ENCODE assay signal across 12 cellular contexts in genomic region chr7:977326-978048, GRCh38. TPM values are rescaled to one million over a fixed set of nuclear protein-coding genes. Genes with fewer than 3 reads are reported as not detected.
DNase-seq lines count a peak whose midpoint lies in the region; ATAC-seq, FAIRE-seq and TF ChIP-seq lines count a peak whose summit lies in the region.
"Had no signal": no experiment of that assay in that cellular context is flagged by ENCODE, and none has a peak within 500 bp of the region (broad histone marks: within the 10 kb centered on the region; RNA-seq: fewer than 3 reads in every experiment).

No MANE protein-coding gene starts in this region.

- H3K4me1 ChIP-seq in osteoblast (ENCODE audit: insufficient read depth, low read length): peaks cover 18% of the 10 kb centered on the region

- peaks cover 3 to 7% of the 10 kb centered on the region in 2 donors for H3K4me1 Mint-ChIP-seq in natural killer cell

- H3K79me2 ChIP-seq in osteoblast (ENCODE audit: insufficient read depth, low read length): peaks cover 26% of the 10 kb centered on the region

- H3K9me3 Mint-ChIP-seq in natural killer cell: no peaks in the 10 kb centered on the region

- peak overlapping the region; percentile 99 for H3K27ac ChIP-seq in temporal lobe (ENCODE audit: low read depth, low read length)
- no peak overlapping the region for H3K27ac ChIP-seq in osteoblast (ENCODE audit: low read depth, low read length)
- H3K27ac ChIP-seq: ascending aorta had no signal

- ATAC-seq in natural killer cell: no peak

- TF ChIP-seq CTCF in natural killer cell (IDR thresholded peaks at IDR 0.05): no peak
- no peak for TF ChIP-seq CTCF in osteoblast (IDR thresholded peaks at IDR 0.05; ENCODE audit: extremely low read depth, low read depth, low read length)

- H3K9me3 ChIP-seq in osteoblast (ENCODE audit: low read depth, low read length): no peaks in the 10 kb centered on the region
- H3K9me3 ChIP-seq: ascending aorta had no signal

- H4K20me1 ChIP-seq in osteoblast (ENCODE audit: insufficient read depth, low read length): peaks cover 27% of the 10 kb centered on the region

- no peak overlapping the region for H3K4me3 ChIP-seq in osteoblast (ENCODE audit: insufficient read depth, low read length)
- H3K4me3 ChIP-seq: ascending aorta had no signal

- no peak overlapping the region for H3K27ac Mint-ChIP-seq in natural killer cell

- FAIRE-seq in RCC 7860 (lab: Jason Lieb, UNC): no peak
- FAIRE-seq: A204.1, TTC549 had no signal

- intact Hi-C loops in natural killer cell (cut with micrococcal nuclease): no loop called here

- H3K36me3 ChIP-seq in osteoblast (ENCODE audit: insufficient read depth, low read length): peaks cover 10% of the 10 kb centered on the region

- H3K4me3 Mint-ChIP-seq in natural killer cell: no peak overlapping the region

- no peak overlapping the region for H2AFZ ChIP-seq in osteoblast (ENCODE audit: low read length)

- no peak overlapping the region for H3K4me2 ChIP-seq in osteoblast (ENCODE audit: insufficient read depth, low read length)

- no peak for TF ChIP-seq POLR2A in erythroblast (IDR thresholded peaks at IDR 0.05; ENCODE audit: low read length)

- no peaks in the 10 kb centered on the region for H3K27me3 Mint-ChIP-seq in natural killer cell (ENCODE audit: low read depth in 2 of 2)

- H3K27me3 ChIP-seq in osteoblast (ENCODE audit: insufficient read depth, low read length): peaks cover 3% of the 10 kb centered on the region
- H3K27me3 ChIP-seq: ascending aorta had no signal

- DNase-seq in NCI-H1436 (lab: John Stamatoyannopoulos, UW): peak; percentile 52
- DNase-seq in NCI-H1436 treated with DMSO at 0.1 percent for 48 hours (lab: John Stamatoyannopoulos, UW): no peak
- DNase-seq in RCC 7860 (ENCODE audit: low spot score): peak; percentile 13
- peak; percentile 81 for DNase-seq in kidney glomerular epithelial cell (lab: John Stamatoyannopoulos, UW)
- DNase-seq in natural killer cell: no peak
- no peak for DNase-seq in osteoblast (ENCODE audit: insufficient read length, low spot score, missing footprints)
- DNase-seq in erythroblast (lab: John Stamatoyannopoulos, UW): no peak
- DNase-seq: stimulated activated CD4-positive, alpha-beta T cell treated with anti-CD3 and anti-CD28 coated beads, Interleukin-4, amount 100 ng/mL, for 1 hour had no signal

- H3K36me3 Mint-ChIP-seq in natural killer cell: no peaks in the 10 kb centered on the region

RNA-seq across cellular contexts. Expression of gene COX19, which starts 2.1 kb away (rescaled TPM):
- 13.3 TPM for total RNA-seq in temporal lobe
- 10 to 100 TPM; 33.6 to 38.3 (median 33.6) TPM for total RNA-seq in natural killer cell
- 10.9 and 13.0 TPM in 2 replicates for total RNA-seq in osteoblast

RNA-seq across cellular contexts. Expression of gene CYP2W1, which starts 5.5 kb away (rescaled TPM):
- total RNA-seq in temporal lobe (not detected), natural killer cell (not detected), osteoblast (not detected in 2 replicates)
- total RNA-seq: ascending aorta had no signal

RNA-seq across cellular contexts. Expression of gene ADAP1, which starts 23.0 kb away (rescaled TPM):
- 32.0 TPM for total RNA-seq in temporal lobe
- total RNA-seq in natural killer cell: 100 to 1,000 TPM in 1 of 3 donors, 10 to 100 TPM in 2; 87.2 to 117 (median 89.2) TPM
- total RNA-seq in osteoblast: 0.59 and 2.2 TPM in 2 replicates

Comparison
In these comparisons a context has a peak if more than half of its experiments do, and no peak if none do; other contexts are left out.
1. DNase-seq: peak in NCI-H1436 (single experiment), RCC 7860 (single experiment) and kidney glomerular epithelial cell (single experiment); none in NCI-H1436 treated with DMSO at 0.1 percent for 48 hours (single experiment), natural killer cell (single experiment), osteoblast (single experiment) and erythroblast (0 of 2).
2. RNA of gene ADAP1, which starts 23.0 kb away (total RNA-seq): 87.2 to 117 TPM in natural killer cell and 32.0 TPM in temporal lobe (single experiment); 0.59 to 2.2 TPM in osteoblast; every median in the first group is over 10 times any median in the second.